8 cellular contexts compared by ENCODE assay signal in the genomic region with DNA sequence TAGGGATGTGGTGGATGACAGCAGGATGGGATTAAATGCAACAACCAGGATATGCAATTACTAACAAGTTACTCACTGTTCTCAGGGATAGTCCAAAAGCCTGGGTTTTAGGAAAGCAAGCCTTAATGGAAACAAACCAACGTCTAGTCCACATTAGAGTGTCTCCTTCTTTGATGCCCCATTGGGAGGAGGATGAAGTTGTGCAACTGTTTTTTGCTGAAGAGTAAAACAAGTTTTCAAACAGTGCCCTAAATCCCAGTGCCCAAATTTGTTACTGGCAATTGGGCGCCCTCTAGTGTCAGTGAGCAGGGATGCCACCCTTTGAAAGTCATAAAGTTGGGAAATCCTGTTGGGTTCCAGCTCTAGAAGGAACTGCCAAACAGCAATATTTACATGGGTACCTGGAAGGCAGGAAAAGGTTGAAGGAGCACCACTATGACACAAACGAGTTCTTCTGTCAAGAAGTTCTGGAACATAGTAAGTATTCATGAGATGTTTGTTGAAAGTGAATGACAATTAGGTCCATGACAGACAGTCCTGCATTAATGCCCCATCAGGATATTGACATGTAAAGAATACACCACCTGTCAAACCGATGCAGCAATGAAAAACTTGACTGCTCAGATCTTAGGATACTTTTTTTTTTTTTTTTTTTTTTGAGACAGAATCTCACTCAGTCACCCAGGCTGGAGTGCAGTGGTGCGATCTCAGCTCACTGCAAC. TPM values are rescaled to one million over a fixed set of nuclear protein-coding genes. Genes with fewer than 3 reads are reported as not detected.
A peak's percentile ranks its signal among the peaks of the same experiment; 100 is the strongest.
DNase-seq lines count a peak whose midpoint lies in the region; ATAC-seq and TF ChIP-seq lines count a peak whose summit lies in the region.

No MANE protein-coding gene starts in this region.

- DNase-seq in ELR (ENCODE audit: low read depth) (peak; percentile 82), MM.1S (peak; percentile 58), heart right ventricle (peak in 1 of 2 donors; percentile 59), retina (peak; percentile 75)
- peak; percentile 52 for DNase-seq in activated naive CD8-positive, alpha-beta T cell treated with anti-CD3 and anti-CD28 coated beads, Interleukin-2, amount 50 U/mL, for 24 hours

- H4K20me1 ChIP-seq in MM.1S (ENCODE audit: insufficient read depth, low read length) (no peaks in the 10 kb centered on the region), SU-DHL-6 (ENCODE audit: low read depth, low read length) (no peaks in the 10 kb centered on the region)

- H3K9me3 Mint-ChIP-seq in activated naive CD8-positive, alpha-beta T cell treated with anti-CD3 and anti-CD28 coated beads, Interleukin-2, amount 50 U/mL, for 24 hours, result no peaks in the 10 kb centered on the region

- WGBS in heart right ventricle, 2 donors, result 29 to 30% methylated on average over 5 of the region's 5 CpGs

- no peak overlapping the region for H3K4me3 Mint-ChIP-seq in activated naive CD8-positive, alpha-beta T cell treated with anti-CD3 and anti-CD28 coated beads, Interleukin-2, amount 50 U/mL, for 24 hours

- H3K4me3 ChIP-seq in MM.1S (ENCODE audit: low read length) (no peak overlapping the region), SU-DHL-6 (ENCODE audit: insufficient read depth, low read length, poor library complexity, severe bottlenecking) (no peak overlapping the region), heart right ventricle (no peak overlapping the region)

- H3K27me3 Mint-ChIP-seq in activated naive CD8-positive, alpha-beta T cell treated with anti-CD3 and anti-CD28 coated beads, Interleukin-2, amount 50 U/mL, for 24 hours, result peaks cover 11% of the 10 kb centered on the region

- H3K4me2 ChIP-seq in MM.1S (ENCODE audit: low read depth, low read length) (no peak overlapping the region), SU-DHL-6 (ENCODE audit: low read depth, low read length, poor library complexity, severe bottlenecking) (no peak overlapping the region)

- peaks cover 11% of the 10 kb centered on the region; the same call in 1 of the 2 replicates for H3K4me1 ChIP-seq in MM.1S (ENCODE audit: low read length)
- peaks cover 3 to 34% (median 11%) of the 10 kb centered on the region in 9 donors for H3K4me1 ChIP-seq in heart right ventricle

- H3K9me2 ChIP-seq in MM.1S (replicated peaks; ENCODE audit: insufficient read depth, low read length) (no peaks in the 10 kb centered on the region), SU-DHL-6 (replicated peaks; ENCODE audit: insufficient read depth, low read length) (no peaks in the 10 kb centered on the region)

- ATAC-seq in activated naive CD8-positive, alpha-beta T cell treated with anti-CD3 and anti-CD28 coated beads, Interleukin-2, amount 50 U/mL, for 24 hours, result peak; percentile 22
- ATAC-seq in heart right ventricle (peak; percentile 15 to 74 (median 61)), HG02970 (IDR thresholded peaks at IDR 0.05; ENCODE audit: low FRiP score, unreplicated experiment) (no peak), GM19328 (IDR thresholded peaks at IDR 0.05; ENCODE audit: unreplicated experiment) (no peak)

- TF ChIP-seq CTCF in MM.1S (IDR thresholded peaks at IDR 0.05; ENCODE audit: low read length) (peak; percentile 72), SU-DHL-6 (IDR thresholded peaks at IDR 0.05; ENCODE audit: insufficient read depth, low read length, poor library complexity, severe bottlenecking) (peak; percentile 94), heart right ventricle (IDR thresholded peaks at IDR 0.05) (peak; percentile 76 to 95 (median 92))

- H2AFZ ChIP-seq in MM.1S (ENCODE audit: low read length), result no peak overlapping the region
- peak overlapping the region; percentile 3 for H2AFZ ChIP-seq in SU-DHL-6 (ENCODE audit: low read depth, low read length, severe bottlenecking)

- H3K27ac ChIP-seq in MM.1S (ENCODE audit: low read length) (no peak overlapping the region), SU-DHL-6 (ENCODE audit: low read depth, low read length) (no peak overlapping the region), heart right ventricle (no peak overlapping the region)

- H3K9me3 ChIP-seq in MM.1S (replicated peaks; ENCODE audit: insufficient read depth, low read length), result no peaks in the 10 kb centered on the region
- no peaks in the 10 kb centered on the region for H3K9me3 ChIP-seq in SU-DHL-6 (ENCODE audit: insufficient read depth, low read length)
- no peaks in the 10 kb centered on the region for H3K9me3 ChIP-seq in heart right ventricle

- peaks cover 8% of the 10 kb centered on the region for H3K4me1 Mint-ChIP-seq in activated naive CD8-positive, alpha-beta T cell treated with anti-CD3 and anti-CD28 coated beads, Interleukin-2, amount 50 U/mL, for 24 hours

- no peaks in the 10 kb centered on the region for H3K36me3 Mint-ChIP-seq in activated naive CD8-positive, alpha-beta T cell treated with anti-CD3 and anti-CD28 coated beads, Interleukin-2, amount 50 U/mL, for 24 hours (ENCODE audit: low read depth)

- no peak overlapping the region for H3K9ac ChIP-seq in MM.1S (ENCODE audit: low read length)
- no peak overlapping the region for H3K9ac ChIP-seq in SU-DHL-6 (ENCODE audit: low read length)

- H3K79me2 ChIP-seq in MM.1S (ENCODE audit: low read length) (no peaks in the 10 kb centered on the region), SU-DHL-6 (ENCODE audit: insufficient read depth, low read length) (no peaks in the 10 kb centered on the region)

- H3F3A ChIP-seq in MM.1S (ENCODE audit: insufficient read depth, low read length), result no peaks in the 10 kb centered on the region
- H3F3A ChIP-seq in SU-DHL-6 (ENCODE audit: insufficient read depth), result no peaks in the 10 kb centered on the region

- intact Hi-C loops in heart right ventricle (cut with DNase I), result loop anchor here (1.0 to 10.0 kb wide), 11 partner anchors 160 to 389 kb away; no protein-coding TSS in a partner anchor

- H3K27ac Mint-ChIP-seq in activated naive CD8-positive, alpha-beta T cell treated with anti-CD3 and anti-CD28 coated beads, Interleukin-2, amount 50 U/mL, for 24 hours, result no peak overlapping the region

- H3K27me3 ChIP-seq in MM.1S (replicated peaks; ENCODE audit: insufficient read depth, low read length) (no peaks in the 10 kb centered on the region), SU-DHL-6 (ENCODE audit: low read length) (no peaks in the 10 kb centered on the region), heart right ventricle (peaks cover 0 to 6% (median 0%) of the 10 kb centered on the region in 7 donors)

- H3K36me3 ChIP-seq in MM.1S (replicated peaks; ENCODE audit: insufficient read depth, low read length) (no peaks in the 10 kb centered on the region), SU-DHL-6 (ENCODE audit: low read length) (no peaks in the 10 kb centered on the region), heart right ventricle (no peaks in the 10 kb centered on the region)

RNA-seq across cellular contexts. Expression of a gene that starts 11.1 kb away (rescaled TPM):
- total RNA-seq in heart right ventricle, result 10 to 100 TPM; 23.2 to 52.3 (median 43.5) TPM
- 10 to 100 TPM in 1 of 2 donors, 1 to 10 TPM in 1; 3.8 to 18.1 TPM for polyA plus RNA-seq in heart right ventricle

RNA-seq across cellular contexts. Expression of a gene that starts 21.3 kb away (rescaled TPM):
- 1 to 10 TPM; 3.8 to 8.9 (median 6.4) TPM for total RNA-seq in heart right ventricle
- polyA plus RNA-seq in heart right ventricle, result 1 to 10 TPM; 2.2 to 6.5 TPM

Comparison
In these comparisons a context has a peak if more than half of its experiments do, and no peak if none do; other contexts are left out.
1. ATAC-seq: peak in activated naive CD8-positive, alpha-beta T cell treated with anti-CD3 and anti-CD28 coated beads, Interleukin-2, amount 50 U/mL, for 24 hours (single experiment) and heart right ventricle (8 of 8); none in HG02970 (single experiment) and GM19328 (single experiment).
2. Peak in every context shown above with its lines, with median percentiles within 50 percentile points of each other: CTCF ChIP-seq.